In the genomic region with DNA sequence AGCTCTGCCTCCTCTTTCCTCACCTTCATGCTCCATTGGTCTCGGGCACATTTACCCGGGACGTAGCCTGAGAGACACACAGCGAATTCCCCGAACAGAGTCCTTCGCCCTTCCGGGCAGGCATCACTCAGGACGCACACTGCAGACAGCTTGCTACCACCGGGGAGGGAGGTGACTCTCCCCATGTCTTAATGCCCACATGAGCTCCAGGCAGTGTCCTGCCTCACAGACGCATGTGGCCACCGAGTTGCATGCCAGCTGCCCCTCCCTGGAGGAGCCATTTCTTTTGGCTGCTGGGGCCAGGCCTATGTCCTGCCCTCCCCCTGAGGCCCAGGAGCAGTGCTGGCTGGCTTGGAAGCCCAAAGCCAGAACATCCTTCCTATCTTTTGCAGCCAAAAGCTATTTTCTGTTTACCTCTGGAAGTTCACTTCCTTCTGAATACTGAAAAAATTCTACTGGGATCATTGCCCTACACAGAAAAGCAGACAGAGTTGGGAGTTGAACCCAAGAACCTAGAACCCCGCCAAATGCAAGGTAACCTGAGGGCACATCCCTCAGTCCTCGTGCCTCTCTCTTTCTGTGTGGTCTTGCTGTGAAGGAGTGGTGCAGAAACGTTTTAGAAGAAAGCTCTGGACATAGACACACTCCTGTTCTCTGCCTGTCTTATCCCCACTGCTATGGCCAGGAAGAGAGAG, we compare ENCODE assay signal across 10 cellular contexts.
DNase-seq lines count a peak whose midpoint lies in the region; ATAC-seq and TF ChIP-seq lines count a peak whose summit lies in the region.
"Had no signal": no experiment of that assay in that cellular context is flagged by ENCODE, and none has a peak within 500 bp of the region (broad histone marks: within the 10 kb centered on the region; RNA-seq: fewer than 3 reads in every experiment).

No MANE protein-coding gene starts in this region.

- TF ChIP-seq POLR2A in esophagus squamous epithelium (IDR thresholded peaks at IDR 0.05) (no peak), testis (IDR thresholded peaks at IDR 0.05) (no peak)

- no peaks in the 10 kb centered on the region for H3K27me3 Mint-ChIP-seq in T-helper 17 cell

- no peak overlapping the region for H3K4me3 Mint-ChIP-seq in T-helper 17 cell

- peaks cover 5% of the 10 kb centered on the region for H3K4me1 Mint-ChIP-seq in T-helper 17 cell

- H3K36me3 Mint-ChIP-seq in T-helper 17 cell (ENCODE audit: low read depth): no peaks in the 10 kb centered on the region

- in situ Hi-C loops in brain microvascular endothelial cell (cut with HindIII; ENCODE audit: low pct_ligation_motif_present, low sequenced_read_pairs): no loop called here

- DNase-seq in T-helper 17 cell (no peak), esophagus squamous epithelium (lab: John Stamatoyannopoulos, UW) (no peak), midbrain (lab: John Stamatoyannopoulos, UW) (peak; percentile 35), testis (peak; percentile 51), A172 (ENCODE audit: low spot score) (no peak), brain microvascular endothelial cell (no peak), NOMO-1 treated with dmso at 0.1 percent for 144 hours (lab: John Stamatoyannopoulos, UW; ENCODE audit: unreplicated experiment) (no peak)
- DNase-seq: activated CD8-positive, alpha-beta memory T cell treated with anti-CD3 and anti-CD28 coated beads, Interleukin-2, amount 50 U/mL, for 4 hours; stimulated activated CD4-positive, alpha-beta T cell treated with anti-CD3 and anti-CD28 coated beads, Interleukin-4, amount 100 ng/mL, for 1 hour had no signal

- no peak for ATAC-seq in T-helper 17 cell
- no peak for ATAC-seq in GM18502 (IDR thresholded peaks at IDR 0.05; ENCODE audit: poor library complexity, unreplicated experiment)

- peaks cover 7 to 62% (median 29%) of the 10 kb centered on the region in 3 donors for H3K4me1 ChIP-seq in esophagus squamous epithelium
- H3K4me1 ChIP-seq in testis: peaks cover 24% of the 10 kb centered on the region

- H3K27me3 ChIP-seq in esophagus squamous epithelium: no peaks in the 10 kb centered on the region
- H3K27me3 ChIP-seq in testis: no peaks in the 10 kb centered on the region
- H3K27me3 ChIP-seq in brain microvascular endothelial cell (replicated peaks): no peaks in the 10 kb centered on the region

- 63 to 73% methylated on average over 7 to 14 of the region's 14 CpGs for WGBS in esophagus squamous epithelium, 2 donors
- WGBS in testis, 2 donors: 60 to 80% methylated on average over 12 to 14 of the region's 14 CpGs

- intact Hi-C loops in esophagus squamous epithelium (cut with DNase I): no loop called here
- intact Hi-C loops in testis (cut with DNase I; ENCODE audit: low total_unique reads): no loop called here

- no peaks in the 10 kb centered on the region for H3K9me3 ChIP-seq in T-helper 17 cell (ENCODE audit: control insufficient read depth, low read length, poor library complexity, severe bottlenecking)
- no peaks in the 10 kb centered on the region for H3K9me3 ChIP-seq in esophagus squamous epithelium
- H3K9me3 ChIP-seq in testis: no peaks in the 10 kb centered on the region

- TF ChIP-seq CTCF in esophagus squamous epithelium (IDR thresholded peaks at IDR 0.05) (no peak), testis (IDR thresholded peaks at IDR 0.05) (no peak), brain microvascular endothelial cell (IDR thresholded peaks at IDR 0.05; ENCODE audit: low read depth, low read length, missing control alignments) (no peak)

- H3K36me3 ChIP-seq in esophagus squamous epithelium (no peaks in the 10 kb centered on the region), testis (ENCODE audit: low read depth, missing control alignments) (no peaks in the 10 kb centered on the region), brain microvascular endothelial cell (replicated peaks) (no peaks in the 10 kb centered on the region)

- H3K4me3 ChIP-seq in esophagus squamous epithelium: no peak overlapping the region
- H3K4me3 ChIP-seq in testis: no peak overlapping the region
- H3K4me3 ChIP-seq in brain microvascular endothelial cell (ENCODE audit: low read depth, low read length): no peak overlapping the region

- H3K27ac Mint-ChIP-seq in T-helper 17 cell: peak overlapping the region; percentile 51

- H3K27ac ChIP-seq in esophagus squamous epithelium (peak overlapping the region; percentile 51 to 92 (median 86)), testis (peak overlapping the region; percentile 37 to 64), brain microvascular endothelial cell (no peak overlapping the region)

Comparison
In these comparisons a context has a peak if more than half of its experiments do, and no peak if none do; other contexts are left out.
1. DNase-seq: peak in midbrain (single experiment) and testis (single experiment); none in T-helper 17 cell (0 of 3), esophagus squamous epithelium (single experiment), A172 (single experiment), brain microvascular endothelial cell (single experiment) and NOMO-1 treated with dmso at 0.1 percent for 144 hours (single experiment).